Comparison of ENCODE assay signal across 15 cellular contexts in the genomic region with DNA sequence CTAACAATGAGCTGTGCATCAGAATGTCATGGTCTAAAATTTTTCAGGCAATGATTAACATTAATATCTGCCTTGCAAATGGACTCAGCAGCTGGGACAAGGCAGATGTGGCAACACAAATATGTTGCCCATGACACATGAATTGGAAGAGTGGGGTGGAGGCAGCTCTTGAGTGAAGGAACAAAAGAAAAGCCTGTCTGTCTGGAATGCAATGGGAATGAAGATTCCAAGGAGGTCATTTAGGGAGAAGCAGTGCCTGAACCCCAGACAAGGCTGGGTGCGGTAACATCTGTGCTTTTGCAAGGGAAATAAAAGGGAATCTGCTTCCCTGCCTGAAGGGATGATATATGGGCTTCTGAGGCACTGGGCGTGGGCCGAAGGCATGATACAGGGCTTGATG.
"Had no signal": no experiment of that assay in that cellular context is flagged by ENCODE, and none has a peak within 500 bp of the region (broad histone marks: within the 10 kb centered on the region; RNA-seq: fewer than 3 reads in every experiment).

No MANE protein-coding gene starts in this region.

- H3K4me3 ChIP-seq: gastrocnemius medialis, heart right ventricle, lung, neural progenitor cell, ovary, stomach, testis, upper lobe of right lung had no signal

- DNase-seq: activated CD4-positive, alpha-beta T cell treated with anti-CD3 and anti-CD28 coated beads, Interleukin-2, amount 50 U/mL, for 1 hour; activated naive CD8-positive, alpha-beta T cell treated with anti-CD3 and anti-CD28 coated beads for 36 hours; heart right ventricle; midbrain; naive B cell; ovary; stimulated activated CD4-positive, alpha-beta T cell treated with anti-CD3 and anti-CD28 coated beads, Interleukin-2, amount 100 ng/mL, for 24 hours; stomach; T-cell; T-helper 9 cell; testis; upper lobe of right lung had no signal
